26 cellular contexts compared by ENCODE assay signal in the genomic region with DNA sequence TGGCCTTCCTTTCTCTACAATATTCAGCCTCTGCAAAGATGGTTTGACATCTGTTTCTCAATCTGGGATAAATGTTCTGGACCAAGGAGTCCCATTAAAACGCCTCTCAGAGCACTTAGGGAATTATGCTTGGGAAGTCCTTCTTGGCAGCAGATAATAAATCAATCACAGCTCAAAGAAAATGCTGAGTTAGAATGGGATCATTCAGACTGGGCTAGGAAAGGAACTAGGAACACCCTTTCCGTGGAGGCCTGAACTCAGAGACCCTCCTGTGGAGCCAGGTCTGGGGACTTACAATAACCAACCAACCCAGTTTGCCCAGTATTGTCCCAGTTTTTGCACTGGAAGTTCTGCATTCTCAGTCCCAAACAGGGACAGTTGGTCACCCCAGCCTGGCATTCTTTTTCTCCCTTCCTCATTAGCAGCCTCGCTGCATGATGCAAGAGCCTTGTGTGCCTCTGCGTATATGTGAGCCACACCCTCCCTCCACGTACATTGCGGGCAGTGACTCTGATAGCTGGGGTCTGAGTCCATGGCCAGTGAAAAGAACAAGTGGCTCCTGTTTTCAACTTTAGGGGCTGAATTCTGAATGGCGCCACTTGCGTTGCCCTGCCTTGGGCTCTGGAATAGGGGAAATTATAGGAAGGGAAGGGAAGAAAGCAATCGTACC.
DNase-seq lines count a peak whose midpoint lies in the region; FAIRE-seq and TF ChIP-seq lines count a peak whose summit lies in the region.
"Had no signal": no experiment of that assay in that cellular context is flagged by ENCODE, and none has a peak within 500 bp of the region (broad histone marks: within the 10 kb centered on the region; RNA-seq: fewer than 3 reads in every experiment).

No MANE protein-coding gene starts in this region.

- H3K27ac Mint-ChIP-seq in MCF 10A (ENCODE audit: low read depth, unreplicated experiment) = peak overlapping the region; percentile 18
- H3K27ac Mint-ChIP-seq: activated B cell treated with CpG ODN at 0.5 μM for 24 hours; nephron progenitor cell; T-helper 1 cell treated with Interleukin-12 subunit alpha and Interleukin-12 subunit beta and Interleukin-4 antibody, amounts not matched to agents 30 μg/mL and 1 μg/mL, for 36 hours had no signal

- H3K4me1 ChIP-seq in mammary epithelial cell (ENCODE audit: insufficient read depth, low read length) (peaks cover 37% of the 10 kb centered on the region), kidney (ENCODE audit: control insufficient read depth in 1 of 2, insufficient read depth in 1 of 2, low read depth in 1 of 2, low read length in 2 of 2) (no peaks in the 10 kb centered on the region), stomach (peaks cover 0 to 19% (median 4%) of the 10 kb centered on the region in 4 donors)
- H3K4me1 ChIP-seq: breast epithelium, prostate gland had no signal

- DNase-seq in MCF 10A (ENCODE audit: unreplicated experiment) = peak; percentile 54
- DNase-seq in mammary epithelial cell = no peak
- peak; percentile 15 for DNase-seq in SIG-M5 (lab: John Stamatoyannopoulos, UW)
- peak; percentile 44 for DNase-seq in kidney
- peak; percentile 32 for DNase-seq in stomach
- no peak for DNase-seq in cerebellar cortex (ENCODE audit: low spot score)
- no peak for DNase-seq in NK-92 treated with Interleukin-12 subunit alpha and Interleukin-12 subunit beta, amount 100 ng/mL, for 24 hours (lab: John Stamatoyannopoulos, UW)
- no peak for DNase-seq in frontal cortex (ENCODE audit: low spot score in 2 of 2)
- DNase-seq: 8988T; activated B cell treated with CpG ODN at 0.5 μM for 24 hours; activated CD4-positive, alpha-beta T cell treated with anti-CD3 and anti-CD28 coated beads, Interleukin-2, amount 50 U/mL, for 48 hours; activated effector memory CD4-positive, alpha-beta T cell treated with anti-CD3 and anti-CD28 coated beads, Interleukin-2, amount 50 U/mL, for 16 hours; AML-193; DMS79 treated with DMSO at 0.1 percent for 48 hours; foreskin melanocyte; GOT3; IMR-90; NCI-H187 treated with DMSO at 0.1 percent for 48 hours; nephron progenitor cell; SHP77; stimulated activated CD4-positive, alpha-beta T cell treated with anti-CD3 and anti-CD28 coated beads, Interleukin-4, amount 100 ng/mL, for 1 hour had no signal

- no peak for TF ChIP-seq POLR2A in stomach (IDR thresholded peaks at IDR 0.05)

- H3K36me3 ChIP-seq in mammary epithelial cell (ENCODE audit: insufficient read depth, low read length) (no peaks in the 10 kb centered on the region), kidney (ENCODE audit: control insufficient read depth in 1 of 2, insufficient read depth in 2 of 2, low read length in 2 of 2) (no peaks in the 10 kb centered on the region), stomach (no peaks in the 10 kb centered on the region)
- H3K36me3 ChIP-seq: breast epithelium, prostate gland had no signal

- H3K4me3 Mint-ChIP-seq in MCF 10A (ENCODE audit: unreplicated experiment) = no peak overlapping the region
- H3K4me3 Mint-ChIP-seq: activated B cell treated with CpG ODN at 0.5 μM for 24 hours; nephron progenitor cell; T-helper 1 cell treated with Interleukin-12 subunit alpha and Interleukin-12 subunit beta and Interleukin-4 antibody, amounts not matched to agents 30 μg/mL and 1 μg/mL, for 36 hours had no signal

- WGBS in mammary epithelial cell (ENCODE audit: low coverage, missing lambda C conversion rate) = 83% methylated on average over 9 of the region's 9 CpGs
- 60 to 76% (median 67%) methylated on average over 9 of the region's 9 CpGs for WGBS in stomach, 5 donors

- POLR2A ChIA-PET in MCF 10A (lab: Yijun Ruan, JAX) = no interaction called here

- intact Hi-C loops in MCF 10A (cut with micrococcal nuclease) (no loop called here), mammary epithelial cell (cut with micrococcal nuclease) (loop anchor here (10.0 kb wide), 1 partner anchor 544 kb away; no protein-coding TSS in a partner anchor), kidney (cut with DNase I) (no loop called here), stomach (cut with DNase I; ENCODE audit: low total_unique reads) (no loop called here)

- peaks cover 22% of the 10 kb centered on the region for H3K4me1 Mint-ChIP-seq in MCF 10A (ENCODE audit: insufficient read depth, unreplicated experiment)

- H3K4me2 ChIP-seq in mammary epithelial cell (ENCODE audit: insufficient read depth, low read depth, low read length) = no peak overlapping the region

- H3K9ac ChIP-seq in mammary epithelial cell (ENCODE audit: insufficient read depth, low read length) (no peak overlapping the region), kidney (ENCODE audit: low read length in 2 of 2) (no peak overlapping the region)

- CTCF ChIA-PET in MCF 10A (lab: Yijun Ruan, JAX) (interaction anchor here (0.7 to 1.2 kb wide), 4 partner anchors 57 to 208 kb away, joined by 3 to 4 read pairs (median 3); no protein-coding TSS in a partner anchor), mammary epithelial cell (lab: Charles Lee; ENCODE audit: low non-redundant PET) (interaction anchor here (0.6 kb wide), 1 partner anchor 83 kb away, joined by 3 read pairs; no protein-coding TSS in a partner anchor)

- H3K79me2 ChIP-seq in mammary epithelial cell (ENCODE audit: insufficient read depth, low read length) = no peaks in the 10 kb centered on the region

- H3K27ac ChIP-seq in mammary epithelial cell (ENCODE audit: insufficient read depth, low read depth, low read length) (no peak overlapping the region), kidney (ENCODE audit: low read depth in 2 of 2, low read length in 2 of 2) (no peak overlapping the region), stomach (no peak overlapping the region)
- H3K27ac ChIP-seq: breast epithelium, prostate gland, skin epidermis had no signal

- H3K27me3 ChIP-seq in mammary epithelial cell (ENCODE audit: insufficient read depth, low read length) (no peaks in the 10 kb centered on the region), stomach (no peaks in the 10 kb centered on the region)
- H3K27me3 ChIP-seq: breast epithelium had no signal

- in situ Hi-C loops in mammary epithelial cell (cut with MboI; ENCODE audit: low sequenced_read_pairs in 2 of 2) = loop anchor here in 1 of 2 donors (25.0 kb wide), 1 partner anchor 323 kb away; no protein-coding TSS in a partner anchor

- BruUV-seq in MCF 10A (replicated peaks; lab: Mats Ljungman, UMichigan) = no TSS peak
- BruUV-seq in mammary epithelial cell (replicated peaks; lab: Mats Ljungman, UMichigan) = no TSS peak

- no peaks in the 10 kb centered on the region for H3K9me3 Mint-ChIP-seq in MCF 10A (ENCODE audit: unreplicated experiment)
- H3K9me3 Mint-ChIP-seq: activated B cell treated with CpG ODN at 0.5 μM for 24 hours; nephron progenitor cell; T-helper 1 cell treated with Interleukin-12 subunit alpha and Interleukin-12 subunit beta and Interleukin-4 antibody, amounts not matched to agents 30 μg/mL and 1 μg/mL, for 36 hours had no signal

- no peaks in the 10 kb centered on the region for H3K36me3 Mint-ChIP-seq in MCF 10A (ENCODE audit: insufficient read depth, unreplicated experiment)

- H4K20me1 ChIP-seq in mammary epithelial cell (ENCODE audit: insufficient read depth, low read length) = no peaks in the 10 kb centered on the region

- no peak for TF ChIP-seq CTCF in MCF 10A (IDR thresholded peaks at IDR 0.05; ENCODE audit: unreplicated experiment)
- TF ChIP-seq CTCF in mammary epithelial cell (conservative IDR thresholded peaks at IDR 0.05 in 1 of 2, IDR thresholded peaks at IDR 0.05 in 1 of 2; ENCODE audit: extremely low read depth in 1 of 2, insufficient read depth in 1 of 2, low read depth in 1 of 2, low read length in 2 of 2) = no peak
- no peak for TF ChIP-seq CTCF in kidney (IDR thresholded peaks at IDR 0.05; ENCODE audit: borderline replicate concordance, extremely low read depth, insufficient read depth)
- no peak for TF ChIP-seq CTCF in stomach (IDR thresholded peaks at IDR 0.05)

- no peak overlapping the region for H3K4me3 ChIP-seq in mammary epithelial cell (replicated peaks in 1 of 3; ENCODE audit: insufficient read depth in 1 of 3, low read depth in 2 of 3, low read length in 3 of 3)
- H3K4me3 ChIP-seq in kidney (ENCODE audit: low read length in 2 of 2) = no peak overlapping the region
- no peak overlapping the region for H3K4me3 ChIP-seq in stomach
- H3K4me3 ChIP-seq: breast epithelium, prostate gland, skin epidermis had no signal

- H2AFZ ChIP-seq in mammary epithelial cell (ENCODE audit: low read depth, low read length) = no peak overlapping the region

- no peak for TF ChIP-seq EP300 in stomach (IDR thresholded peaks at IDR 0.05)

- H3K27me3 Mint-ChIP-seq in MCF 10A (ENCODE audit: insufficient read depth, unreplicated experiment) = no peaks in the 10 kb centered on the region

- FAIRE-seq in kidney (lab: Jason Lieb, UNC) (no peak), frontal cortex (lab: Jason Lieb, UNC) (no peak)
- FAIRE-seq: GM12892 had no signal

- dilution Hi-C loops in mammary epithelial cell (cut with HindIII; ENCODE audit: low sequenced_read_pairs) = no loop called here

- H3K9me3 ChIP-seq in mammary epithelial cell (replicated peaks; ENCODE audit: insufficient read depth, low read length) = no peaks in the 10 kb centered on the region
- no peaks in the 10 kb centered on the region for H3K9me3 ChIP-seq in kidney (ENCODE audit: control insufficient read depth in 1 of 2, low read length in 2 of 2)
- no peaks in the 10 kb centered on the region for H3K9me3 ChIP-seq in stomach
- H3K9me3 ChIP-seq: breast epithelium, prostate gland had no signal

Comparison
In these comparisons a context has a peak if more than half of its experiments do, and no peak if none do; other contexts are left out.
1. DNase-seq: peak in MCF 10A (single experiment), SIG-M5 (single experiment), kidney (single experiment) and stomach (single experiment); none in mammary epithelial cell (single experiment), cerebellar cortex (single experiment), NK-92 treated with Interleukin-12 subunit alpha and Interleukin-12 subunit beta, amount 100 ng/mL, for 24 hours (single experiment) and frontal cortex (0 of 2).